19 cellular contexts compared by ENCODE assay signal in the genomic region with DNA sequence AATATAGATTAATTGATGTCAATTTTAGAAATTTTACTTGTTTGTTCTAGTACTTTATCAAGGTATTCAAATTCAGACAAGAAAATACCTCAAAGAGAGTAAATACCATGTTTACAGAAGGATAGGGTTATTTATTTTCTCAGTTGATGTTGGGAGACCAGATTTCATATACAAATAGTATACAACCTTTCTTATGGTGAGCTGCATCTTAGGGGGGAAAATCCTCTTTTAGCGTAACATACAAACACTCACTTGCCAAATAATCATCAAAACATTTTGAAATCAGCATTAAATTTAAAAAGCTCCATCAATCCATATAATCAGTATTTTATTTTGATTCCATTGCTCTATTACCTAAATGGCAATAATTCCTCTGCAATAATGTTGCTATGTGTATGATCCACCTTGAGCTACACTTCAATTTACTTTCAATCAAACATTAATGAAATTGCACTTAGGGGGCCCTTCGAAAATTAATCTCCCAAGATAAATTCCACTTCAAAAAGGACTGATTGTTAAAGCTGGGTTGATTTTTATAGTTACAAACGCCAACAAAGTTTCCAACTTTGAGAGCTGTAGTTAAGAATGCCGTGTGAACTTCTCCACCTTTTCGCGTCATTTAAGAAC. TPM values are rescaled to one million over a fixed set of nuclear protein-coding genes. Genes with fewer than 3 reads are reported as not detected.
DNase-seq lines count a peak whose midpoint lies in the region; ATAC-seq and TF ChIP-seq lines count a peak whose summit lies in the region.
"Had no signal": no experiment of that assay in that cellular context is flagged by ENCODE, and none has a peak within 500 bp of the region (broad histone marks: within the 10 kb centered on the region; RNA-seq: fewer than 3 reads in every experiment).

No MANE protein-coding gene starts in this region.

- ATAC-seq in CD4-positive, CD25-positive, alpha-beta regulatory T cell (ENCODE audit: low read depth in 2 of 2), result no peak
- ATAC-seq in CD8-positive, alpha-beta T cell, result no peak
- ATAC-seq: body of pancreas, HCT116, Right ventricle myocardium inferior, sciatic nerve had no signal

- POLR2A ChIA-PET in CD8-positive, alpha-beta T cell (lab: Charles Lee), result interaction anchor here (0.6 kb wide), 1 partner anchor 86 kb away, joined by 3 read pairs; no protein-coding TSS in a partner anchor

- peaks cover 79% of the 10 kb centered on the region for H3K27me3 Mint-ChIP-seq in CD4-positive, CD25-positive, alpha-beta regulatory T cell
- H3K27me3 Mint-ChIP-seq in CD8-positive, alpha-beta T cell (ENCODE audit: low read depth), result peaks cover 64% of the 10 kb centered on the region
- H3K27me3 Mint-ChIP-seq in activated T-helper 2 cell treated with anti-CD3 and anti-CD28 coated beads, Interferon-gamma antibody, Interleukin-2, Interleukin-4, amounts not matched to agents 10 μg/mL and 5 μg/mL and 100 μg/mL, durations not matched to agents 14 hours and 24 hours and 36 hours (ENCODE audit: low read depth), result peaks cover 68% of the 10 kb centered on the region

- H3K27me3 ChIP-seq in CD4-positive, CD25-positive, alpha-beta regulatory T cell (ENCODE audit: control insufficient read depth, insufficient read depth, low read length), result peaks cover 57% of the 10 kb centered on the region
- H3K27me3 ChIP-seq in CD8-positive, alpha-beta T cell (ENCODE audit: insufficient read depth, low read length), result peaks cover 54% of the 10 kb centered on the region

- peaks cover 0 to 12% of the 10 kb centered on the region in 2 experiments for H3K9me3 ChIP-seq in CD4-positive, CD25-positive, alpha-beta regulatory T cell (ENCODE audit: control insufficient read depth in 2 of 2, low read length in 2 of 2)
- H3K9me3 ChIP-seq in CD8-positive, alpha-beta T cell (ENCODE audit: low read length), result no peaks in the 10 kb centered on the region
- H3K9me3 ChIP-seq: body of pancreas had no signal

- peaks cover 0 to 12% (median 0%) of the 10 kb centered on the region in 7 donors for H3K9me3 Mint-ChIP-seq in CD4-positive, CD25-positive, alpha-beta regulatory T cell
- peaks cover 12% of the 10 kb centered on the region for H3K9me3 Mint-ChIP-seq in CD8-positive, alpha-beta T cell
- H3K9me3 Mint-ChIP-seq in activated T-helper 2 cell treated with anti-CD3 and anti-CD28 coated beads, Interferon-gamma antibody, Interleukin-2, Interleukin-4, amounts not matched to agents 10 μg/mL and 5 μg/mL and 100 μg/mL, durations not matched to agents 14 hours and 24 hours and 36 hours, result no peaks in the 10 kb centered on the region
- H3K9me3 Mint-ChIP-seq: dendritic cell treated with granulocyte-macrophage colony-stimulating factor and Interleukin-4, amounts not matched to agents 40 ng/mL and 50 ng/mL, for 4 days; memory B cell had no signal

- H3K36me3 Mint-ChIP-seq in CD4-positive, CD25-positive, alpha-beta regulatory T cell, result peaks cover 11% of the 10 kb centered on the region
- peaks cover under 1% of the 10 kb centered on the region for H3K36me3 Mint-ChIP-seq in CD8-positive, alpha-beta T cell
- H3K36me3 Mint-ChIP-seq in activated T-helper 2 cell treated with anti-CD3 and anti-CD28 coated beads, Interferon-gamma antibody, Interleukin-2, Interleukin-4, amounts not matched to agents 10 μg/mL and 5 μg/mL and 100 μg/mL, durations not matched to agents 14 hours and 24 hours and 36 hours (ENCODE audit: low read depth), result peaks cover 17% of the 10 kb centered on the region

- CTCF ChIA-PET in CD8-positive, alpha-beta T cell (lab: Charles Lee), result interaction anchor here (0.9 kb wide), 1 partner anchor 159 kb away, joined by 3 read pairs; no protein-coding TSS in a partner anchor

- no peak for TF ChIP-seq CTCF in CD8-positive, alpha-beta T cell (IDR thresholded peaks at IDR 0.05)

- no peaks in the 10 kb centered on the region for H3K36me3 ChIP-seq in CD4-positive, CD25-positive, alpha-beta regulatory T cell (ENCODE audit: control insufficient read depth, insufficient read depth, low read length)
- H3K36me3 ChIP-seq in CD8-positive, alpha-beta T cell (ENCODE audit: insufficient read depth, low read length), result no peaks in the 10 kb centered on the region

- no peak overlapping the region for H3K27ac ChIP-seq in CD4-positive, CD25-positive, alpha-beta regulatory T cell (ENCODE audit: insufficient read depth, low read length, poor library complexity, severe bottlenecking)
- H3K27ac ChIP-seq in CD8-positive, alpha-beta T cell (ENCODE audit: low read depth, low read length), result no peak overlapping the region
- H3K27ac ChIP-seq: BLaER1 treated with 17β-estradiol and CSF1 and Interleukin-3, amounts not matched to agents 10 nM and 100 nM; body of pancreas had no signal

- intact Hi-C loops in CD8-positive, alpha-beta T cell (cut with DNase I, micrococcal nuclease), result loop anchor here (2.0 to 5.0 kb wide), 5 partner anchors 92 to 683 kb away; a partner anchor contains a TSS
- intact Hi-C loops in activated T-helper 2 cell treated with anti-CD3 and anti-CD28 coated beads, Interferon-gamma antibody, Interleukin-2, Interleukin-4, amounts not matched to agents 10 μg/mL and 5 μg/mL and 100 μg/mL, durations not matched to agents 14 hours and 24 hours and 36 hours (cut with micrococcal nuclease), result loop anchor here (1.0 to 10.0 kb wide), 2 partner anchors 112 to 1030 kb away; a partner anchor contains a TSS

- no peak overlapping the region for H3K27ac Mint-ChIP-seq in CD4-positive, CD25-positive, alpha-beta regulatory T cell
- no peak overlapping the region for H3K27ac Mint-ChIP-seq in CD8-positive, alpha-beta T cell
- H3K27ac Mint-ChIP-seq in activated T-helper 2 cell treated with anti-CD3 and anti-CD28 coated beads, Interferon-gamma antibody, Interleukin-2, Interleukin-4, amounts not matched to agents 10 μg/mL and 5 μg/mL and 100 μg/mL, durations not matched to agents 14 hours and 24 hours and 36 hours, result peak overlapping the region; percentile 46
- H3K27ac Mint-ChIP-seq: dendritic cell treated with granulocyte-macrophage colony-stimulating factor and Interleukin-4, amounts not matched to agents 40 ng/mL and 50 ng/mL, for 4 days; memory B cell had no signal

- DNase-seq in CD4-positive, CD25-positive, alpha-beta regulatory T cell, result no peak
- DNase-seq in CD8-positive, alpha-beta T cell, result no peak
- no peak for DNase-seq in activated T-helper 2 cell treated with anti-CD3 and anti-CD28 coated beads, Interferon-gamma antibody, Interleukin-2, Interleukin-4, amounts not matched to agents 10 μg/mL and 5 μg/mL and 100 μg/mL, durations not matched to agents 14 hours and 24 hours and 36 hours (ENCODE audit: low spot score)
- DNase-seq in left kidney (ENCODE audit: low read depth, low spot score) (peak; percentile 36), AG08396 (ENCODE audit: low spot score) (no peak), putamen (ENCODE audit: low spot score) (no peak)
- DNase-seq in stimulated activated CD8-positive, alpha-beta memory T cell treated with anti-CD3 and anti-CD28 coated beads, Interleukin-4, amount 100 ng/mL, for 48 hours, result no peak
- DNase-seq: MM.1S, NCI-H187 treated with DMSO at 0.1 percent for 48 hours, NCI-H510A had no signal

- peaks cover 5 to 36% (median 26%) of the 10 kb centered on the region in 4 donors for H3K4me1 Mint-ChIP-seq in CD4-positive, CD25-positive, alpha-beta regulatory T cell
- H3K4me1 Mint-ChIP-seq in CD8-positive, alpha-beta T cell (ENCODE audit: low read depth), result peaks cover 23% of the 10 kb centered on the region
- H3K4me1 Mint-ChIP-seq in activated T-helper 2 cell treated with anti-CD3 and anti-CD28 coated beads, Interferon-gamma antibody, Interleukin-2, Interleukin-4, amounts not matched to agents 10 μg/mL and 5 μg/mL and 100 μg/mL, durations not matched to agents 14 hours and 24 hours and 36 hours (ENCODE audit: low read depth), result peaks cover 20% of the 10 kb centered on the region

- peaks cover 30% of the 10 kb centered on the region for H3K4me1 ChIP-seq in CD4-positive, CD25-positive, alpha-beta regulatory T cell (ENCODE audit: control insufficient read depth, insufficient read depth, low read length, poor library complexity, severe bottlenecking)
- peaks cover 13% of the 10 kb centered on the region for H3K4me1 ChIP-seq in CD8-positive, alpha-beta T cell (ENCODE audit: insufficient read depth, low read length)
- H3K4me1 ChIP-seq: BLaER1 treated with 17β-estradiol and CSF1 and Interleukin-3, amounts not matched to agents 10 nM and 100 nM had no signal

- H3K4me3 Mint-ChIP-seq in CD4-positive, CD25-positive, alpha-beta regulatory T cell, result peak overlapping the region; percentile 46 to 87 (median 80)
- H3K4me3 Mint-ChIP-seq in CD8-positive, alpha-beta T cell, result peak overlapping the region; percentile 79
- H3K4me3 Mint-ChIP-seq in activated T-helper 2 cell treated with anti-CD3 and anti-CD28 coated beads, Interferon-gamma antibody, Interleukin-2, Interleukin-4, amounts not matched to agents 10 μg/mL and 5 μg/mL and 100 μg/mL, durations not matched to agents 14 hours and 24 hours and 36 hours (ENCODE audit: low read depth), result peak overlapping the region; percentile 56
- H3K4me3 Mint-ChIP-seq: dendritic cell treated with granulocyte-macrophage colony-stimulating factor and Interleukin-4, amounts not matched to agents 40 ng/mL and 50 ng/mL, for 4 days; memory B cell had no signal

- no peak overlapping the region for H3K4me3 ChIP-seq in CD4-positive, CD25-positive, alpha-beta regulatory T cell (ENCODE audit: low read depth, low read length)
- no peak overlapping the region for H3K4me3 ChIP-seq in CD8-positive, alpha-beta T cell (ENCODE audit: low read depth, low read length)
- H3K4me3 ChIP-seq: BLaER1 treated with 17β-estradiol and CSF1 and Interleukin-3, amounts not matched to agents 10 nM and 100 nM; body of pancreas had no signal

RNA-seq across cellular contexts. Expression of a gene that starts 2.2 kb away (rescaled TPM):
- not detected for total RNA-seq in CD4-positive, CD25-positive, alpha-beta regulatory T cell
- polyA plus RNA-seq in CD4-positive, CD25-positive, alpha-beta regulatory T cell, result not detected
- not detected for total RNA-seq in CD8-positive, alpha-beta T cell
- total RNA-seq in activated T-helper 2 cell treated with anti-CD3 and anti-CD28 coated beads, Interferon-gamma antibody, Interleukin-2, Interleukin-4, amounts not matched to agents 10 μg/mL and 5 μg/mL and 100 μg/mL, durations not matched to agents 14 hours and 24 hours and 36 hours, result not detected in 2 replicates
- total RNA-seq: body of pancreas, Right ventricle myocardium inferior, sciatic nerve, temporal lobe had no signal
- polyA plus RNA-seq: esophagus had no signal
